15 cellular contexts compared by ENCODE assay signal in the genomic region with DNA sequence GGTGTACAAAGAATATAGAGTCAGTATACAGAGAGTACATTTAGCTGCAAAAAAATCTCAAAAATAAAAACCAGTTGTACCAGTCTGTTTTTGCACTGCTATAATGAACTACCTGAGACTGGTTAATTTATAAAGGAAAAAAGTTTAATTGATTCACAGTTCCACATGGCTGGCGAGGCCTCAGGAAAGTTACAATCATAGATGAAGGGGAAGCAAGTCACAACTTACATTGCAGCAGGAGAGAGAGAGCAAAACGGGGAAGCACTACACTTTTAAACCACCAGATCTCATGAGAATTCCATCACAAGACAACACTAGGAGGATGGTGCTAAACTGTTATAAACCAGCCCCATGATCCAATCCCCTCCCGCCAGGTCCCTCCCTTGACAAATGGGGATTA.
DNase-seq lines count a peak whose midpoint lies in the region; ATAC-seq, FAIRE-seq and TF ChIP-seq lines count a peak whose summit lies in the region.
"Had no signal": no experiment of that assay in that cellular context is flagged by ENCODE, and none has a peak within 500 bp of the region (broad histone marks: within the 10 kb centered on the region; RNA-seq: fewer than 3 reads in every experiment).

No MANE protein-coding gene starts in this region.

- ATAC-seq in HG02588 (IDR thresholded peaks at IDR 0.05; ENCODE audit: unreplicated experiment) (no peak), HG02642 (IDR thresholded peaks at IDR 0.05; ENCODE audit: poor library complexity, unreplicated experiment) (no peak), GM19397 (IDR thresholded peaks at IDR 0.05; ENCODE audit: unreplicated experiment) (no peak)
- ATAC-seq: CD8-positive, alpha-beta T cell; HCT116 had no signal

- FAIRE-seq in kidney (lab: Jason Lieb, UNC), result peak; percentile 35

- peak overlapping the region; percentile 69 to 88 (median 85) for H3K27ac Mint-ChIP-seq in nephron
- H3K27ac Mint-ChIP-seq: CD8-positive, alpha-beta T cell had no signal

- TF ChIP-seq CTCF in kidney (IDR thresholded peaks at IDR 0.05; ENCODE audit: borderline replicate concordance, extremely low read depth, insufficient read depth) (no peak), nephron (IDR thresholded peaks at IDR 0.05; ENCODE audit: unreplicated experiment in 3 of 3) (no peak)

- peaks cover 9% of the 10 kb centered on the region for H3K4me1 Mint-ChIP-seq in nephron

- H3K27ac ChIP-seq in kidney (ENCODE audit: low read depth in 2 of 2, low read length in 2 of 2), result no peak overlapping the region
- H3K27ac ChIP-seq: 22Rv1, GM23248 had no signal

- peaks cover 4% of the 10 kb centered on the region for H3K9me3 Mint-ChIP-seq in nephron
- H3K9me3 Mint-ChIP-seq: CD8-positive, alpha-beta T cell had no signal

- intact Hi-C loops in kidney (cut with DNase I), result no loop called here

- H3K36me3 ChIP-seq in kidney (ENCODE audit: control insufficient read depth in 1 of 2, insufficient read depth in 2 of 2, low read length in 2 of 2), result no peaks in the 10 kb centered on the region

- H3K9me3 ChIP-seq in kidney (ENCODE audit: control insufficient read depth in 1 of 2, low read length in 2 of 2), result no peaks in the 10 kb centered on the region

- H3K27me3 Mint-ChIP-seq in nephron (ENCODE audit: low read depth), result no peaks in the 10 kb centered on the region

- DNase-seq in Caki2 (ENCODE audit: low read depth), result peak; percentile 29
- peak; percentile 13 for DNase-seq in SK-MEL-5 (ENCODE audit: low read depth, low spot score)
- DNase-seq in kidney, result no peak
- DNase-seq in hepatic stellate cell (ENCODE audit: low spot score), result no peak
- DNase-seq: CD8-positive, alpha-beta T cell; COR-L47; GF-D8; GM23248 had no signal

- no peak overlapping the region for H3K4me3 ChIP-seq in kidney (ENCODE audit: low read length in 2 of 2)
- H3K4me3 ChIP-seq: GM23248 had no signal

- no peak overlapping the region for H3K9ac ChIP-seq in kidney (ENCODE audit: low read length in 2 of 2)
- H3K9ac ChIP-seq: GM23248 had no signal

- no peak overlapping the region for H3K4me3 Mint-ChIP-seq in nephron
- H3K4me3 Mint-ChIP-seq: CD14-positive monocyte; CD8-positive, alpha-beta T cell had no signal

- H3K36me3 Mint-ChIP-seq in nephron (ENCODE audit: low read depth), result no peaks in the 10 kb centered on the region
- H3K36me3 Mint-ChIP-seq: CD14-positive monocyte; CD8-positive, alpha-beta T cell had no signal

- in situ Hi-C loops in Caki2 (cut with HindIII; ENCODE audit: low pct_unique_long_range_greater_than_20kb, low sequenced_read_pairs) (no loop called here), SK-MEL-5 (cut with HindIII; ENCODE audit: low pct_unique_long_range_greater_than_20kb, low sequenced_read_pairs) (no loop called here)

- peaks cover 0 to 2% of the 10 kb centered on the region in 2 donors for H3K4me1 ChIP-seq in kidney (ENCODE audit: control insufficient read depth in 1 of 2, insufficient read depth in 1 of 2, low read depth in 1 of 2, low read length in 2 of 2)

Comparison
In these comparisons a context has a peak if more than half of its experiments do, and no peak if none do; other contexts are left out.
1. DNase-seq: peak in Caki2 (single experiment) and SK-MEL-5 (single experiment); none in kidney (single experiment) and hepatic stellate cell (single experiment).